29 cellular contexts compared by ENCODE assay signal in the genomic region with DNA sequence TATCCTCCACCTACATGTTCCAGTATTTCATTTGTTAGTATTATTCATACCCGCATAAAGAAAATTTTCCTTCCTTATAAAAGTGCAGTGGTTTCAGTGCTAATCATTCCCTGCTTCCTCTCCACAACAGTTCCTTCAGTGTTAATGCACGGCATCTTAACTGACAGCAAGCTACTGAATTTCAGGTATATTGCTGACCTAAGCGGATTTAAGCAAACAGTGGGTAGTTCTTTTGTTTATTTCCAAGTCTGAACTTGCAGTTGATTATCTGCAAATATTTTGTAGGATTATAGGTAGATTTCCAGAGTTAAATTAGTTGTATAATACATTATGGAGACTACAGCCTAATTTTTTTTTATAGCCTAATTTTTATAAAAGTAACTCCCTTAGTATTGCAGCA.
"Had no signal": no experiment of that assay in that cellular context is flagged by ENCODE, and none has a peak within 500 bp of the region (broad histone marks: within the 10 kb centered on the region; RNA-seq: fewer than 3 reads in every experiment).

No MANE protein-coding gene starts in this region.

- H3K36me3 ChIP-seq: SJCRH30, WERI-Rb-1 had no signal

- H3K27ac ChIP-seq: SJCRH30, SK-N-MC, WERI-Rb-1 had no signal

- H3K27me3 ChIP-seq: SJCRH30 had no signal

- FAIRE-seq: colon had no signal

- H3K9me3 ChIP-seq: SJCRH30 had no signal

- ATAC-seq: activated CD8-positive, alpha-beta memory T cell treated with anti-CD3 and anti-CD28 coated beads, Interleukin-2, amount 10 ng/mL, durations not matched to agents 7 days and 5 days; activated naive CD8-positive, alpha-beta T cell treated with anti-CD3 and anti-CD28 coated beads, Interleukin-2, amount 50 U/mL, for 24 hours had no signal

- H3K4me3 ChIP-seq: SJCRH30, SK-N-MC had no signal

- H3K9ac ChIP-seq: KMS-11 had no signal

- DNase-seq: activated CD4-positive, alpha-beta memory T cell treated with anti-CD3 and anti-CD28 coated beads, Interleukin-2, amount 10 ng/mL, durations not matched to agents 7 days and 5 days; activated CD4-positive, alpha-beta T cell treated with anti-CD3 and anti-CD28 coated beads for 1 hour; activated CD4-positive, alpha-beta T cell treated with anti-CD3 and anti-CD28 coated beads for 48 hours; activated CD4-positive, CD25-positive, alpha-beta regulatory T cell; activated CD8-positive, alpha-beta memory T cell treated with anti-CD3 and anti-CD28 coated beads for 24 hours; activated CD8-positive, alpha-beta memory T cell treated with anti-CD3 and anti-CD28 coated beads, Interleukin-2, amount 10 ng/mL, durations not matched to agents 7 days and 5 days; activated CD8-positive, alpha-beta memory T cell treated with anti-CD3 and anti-CD28 coated beads, Interleukin-2, amount 50 U/mL, for 48 hours; activated effector memory CD4-positive, alpha-beta T cell treated with Interleukin-2 at 50 U/mL for 16 hours; activated naive CD4-positive, alpha-beta T cell treated with anti-CD3 and anti-CD28 coated beads, Interleukin-2, amount 10 ng/mL, durations not matched to agents 7 days and 5 days; activated naive CD8-positive, alpha-beta T cell treated with anti-CD3 and anti-CD28 coated beads, Interleukin-2, amount 50 U/mL, for 24 hours; activated T-cell treated with anti-CD3 and anti-CD28 coated beads, Interleukin-2, amount 50 U/mL, for 48 hours; anterior cingulate cortex; central memory CD4-positive, alpha-beta T cell; NCI-H1105; NCI-H1417 treated with DMSO at 0.1 percent for 48 hours; NCI-H187 treated with DMSO at 0.1 percent for 48 hours; NCI-H2081; NCI-H345; NCI-H510A; NCI-H526; NCI-H774; NK-92 treated with Interleukin-12 subunit alpha and Interleukin-12 subunit beta, amount 100 ng/mL, for 24 hours; SHP77; SJCRH30; T1000; WERI-Rb-1 had no signal
